Comparison of ENCODE assay signal across 2 cellular contexts in the genomic region with DNA sequence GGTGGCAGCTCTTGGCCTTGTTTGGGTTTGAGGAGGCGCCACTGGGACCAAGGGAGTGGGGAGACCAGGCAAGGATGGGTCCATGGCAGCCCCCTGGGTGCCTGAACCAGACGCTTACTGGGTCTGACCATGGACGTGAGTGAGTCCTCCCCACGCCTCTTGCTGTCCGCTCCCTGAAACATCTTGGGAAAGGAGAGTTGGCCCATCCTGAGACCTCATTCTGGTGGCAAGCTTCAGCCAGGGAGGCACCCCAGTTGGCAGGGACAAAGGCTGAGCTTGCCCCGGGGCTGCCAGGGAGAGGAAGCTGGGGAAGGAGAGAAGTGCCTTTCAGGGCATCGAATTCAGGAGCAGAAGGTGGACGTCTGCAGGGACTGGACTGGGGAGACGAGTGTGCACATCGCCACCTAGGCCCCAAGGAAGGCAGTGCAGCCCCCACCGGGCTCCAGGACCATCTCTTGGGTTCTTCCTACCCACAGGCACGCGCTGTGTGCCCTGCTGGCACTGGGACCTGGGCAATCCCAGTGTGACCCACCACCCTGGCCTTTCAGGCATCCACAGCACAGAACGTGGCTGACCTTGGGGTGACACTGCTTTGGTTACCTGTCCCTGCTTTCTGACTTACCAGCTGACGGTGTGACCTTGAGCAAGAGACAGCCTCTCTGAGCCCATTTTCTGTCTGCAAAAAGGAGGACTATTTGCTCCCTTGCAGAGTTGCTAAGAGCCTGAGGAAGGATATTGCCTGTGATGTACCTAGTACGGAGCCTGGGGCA.
A peak's percentile ranks its signal among the peaks of the same experiment; 100 is the strongest.
TF ChIP-seq lines count a peak whose summit lies in the region.

No MANE protein-coding gene starts in this region.

TF ChIP-seq in IMR-90, 13 proteins besides CTCF, POLR2A, EP300 and RAD21:
- no peak for TF ChIP-seq NFE2L2 (IDR thresholded peaks at IDR 0.05; ENCODE audit: low read depth, low read length)
- TF ChIP-seq SMC3 (IDR thresholded peaks at IDR 0.05; ENCODE audit: low read depth, low read length), result peak; percentile 54; the same call in 1 of the 2 replicates
- peak; percentile 47; the same call in 1 of the 2 replicates for TF ChIP-seq MAZ (IDR thresholded peaks at IDR 0.05; ENCODE audit: borderline replicate concordance, low read depth, low read length)

TF ChIP-seq in SK-N-SH, 30 proteins besides CTCF, POLR2A, EP300 and RAD21:
- TF ChIP-seq NRF1 (IDR thresholded peaks at IDR 0.05; ENCODE audit: low read depth, low read length), result no peak
- no peak for TF ChIP-seq JUND (IDR thresholded peaks at IDR 0.05)
- TF ChIP-seq SMC3 (IDR thresholded peaks at IDR 0.05; ENCODE audit: low read depth, low read length), result peak; percentile 73
